18 cellular contexts compared by ENCODE assay signal in genomic region chr3:58793052-58793451, GRCh38.
"Had no signal": no experiment of that assay in that cellular context is flagged by ENCODE, and none has a peak within 500 bp of the region (broad histone marks: within the 10 kb centered on the region; RNA-seq: fewer than 3 reads in every experiment).

No MANE protein-coding gene starts in this region.

- H3K9me3 Mint-ChIP-seq: activated naive CD4-positive, alpha-beta T cell treated with anti-CD3 and anti-CD28 coated beads, Interleukin-2, amount 50 U/mL, for 72 hours; activated T-cell treated with anti-CD3 and anti-CD28 coated beads, Interleukin-2, amount 50 U/mL, for 4 hours; endodermal cell; neural crest cell; T-helper 2 cell treated with Interferon-gamma antibody and Interleukin-4, amounts not matched to agents 5 μg/mL and 100 μg/mL, for 36 hours had no signal

- H3K27me3 ChIP-seq: breast epithelium, foreskin keratinocyte, ovary, stomach had no signal

- H3K9me3 ChIP-seq: breast epithelium, ovary, stomach, thoracic aorta had no signal

- H3K4me3 Mint-ChIP-seq: activated CD8-positive, alpha-beta memory T cell treated with anti-CD3 and anti-CD28 coated beads, Interleukin-2, amount 10 ng/mL, durations not matched to agents 7 days and 5 days; activated T-cell treated with anti-CD3 and anti-CD28 coated beads, Interleukin-2, amount 50 U/mL, for 4 hours; endodermal cell; neural crest cell; T-helper 2 cell treated with Interferon-gamma antibody and Interleukin-4, amounts not matched to agents 5 μg/mL and 100 μg/mL, for 36 hours had no signal

- ATAC-seq: activated CD8-positive, alpha-beta memory T cell treated with anti-CD3 and anti-CD28 coated beads, Interleukin-2, amount 10 ng/mL, durations not matched to agents 7 days and 5 days; activated naive CD4-positive, alpha-beta T cell treated with anti-CD3 and anti-CD28 coated beads, Interleukin-2, amount 50 U/mL, for 72 hours; activated T-cell treated with anti-CD3 and anti-CD28 coated beads, Interleukin-2, amount 50 U/mL, for 4 hours; esophagus mucosa; foreskin keratinocyte; left ventricle myocardium superior had no signal

- H3K27ac Mint-ChIP-seq: activated CD8-positive, alpha-beta memory T cell treated with anti-CD3 and anti-CD28 coated beads, Interleukin-2, amount 10 ng/mL, durations not matched to agents 7 days and 5 days; activated naive CD4-positive, alpha-beta T cell treated with anti-CD3 and anti-CD28 coated beads, Interleukin-2, amount 50 U/mL, for 72 hours; endodermal cell; T-helper 2 cell treated with Interferon-gamma antibody and Interleukin-4, amounts not matched to agents 5 μg/mL and 100 μg/mL, for 36 hours had no signal

- H3K36me3 Mint-ChIP-seq: activated CD8-positive, alpha-beta memory T cell treated with anti-CD3 and anti-CD28 coated beads, Interleukin-2, amount 10 ng/mL, durations not matched to agents 7 days and 5 days; activated naive CD4-positive, alpha-beta T cell treated with anti-CD3 and anti-CD28 coated beads, Interleukin-2, amount 50 U/mL, for 72 hours had no signal

- DNase-seq: activated CD4-positive, alpha-beta T cell treated with anti-CD3 and anti-CD28 coated beads, Interleukin-2, amount 50 U/mL, for 4 hours; activated CD8-positive, alpha-beta memory T cell treated with anti-CD3 and anti-CD28 coated beads, Interleukin-2, amount 10 ng/mL, durations not matched to agents 7 days and 5 days; activated effector memory CD4-positive, alpha-beta T cell treated with anti-CD3 and anti-CD28 coated beads, Interleukin-2, amount 50 U/mL, for 16 hours; activated T-cell treated with anti-CD3 and anti-CD28 coated beads, Interleukin-2, amount 50 U/mL, for 4 hours; amygdala; endodermal cell; islet precursor cell; left ventricle myocardium superior; ovary; small intestine; stomach had no signal

- H3K27ac ChIP-seq: breast epithelium, foreskin keratinocyte, ovary, stomach, thoracic aorta had no signal
